ENCODE assay signal across 8 cellular contexts in the genomic region with DNA sequence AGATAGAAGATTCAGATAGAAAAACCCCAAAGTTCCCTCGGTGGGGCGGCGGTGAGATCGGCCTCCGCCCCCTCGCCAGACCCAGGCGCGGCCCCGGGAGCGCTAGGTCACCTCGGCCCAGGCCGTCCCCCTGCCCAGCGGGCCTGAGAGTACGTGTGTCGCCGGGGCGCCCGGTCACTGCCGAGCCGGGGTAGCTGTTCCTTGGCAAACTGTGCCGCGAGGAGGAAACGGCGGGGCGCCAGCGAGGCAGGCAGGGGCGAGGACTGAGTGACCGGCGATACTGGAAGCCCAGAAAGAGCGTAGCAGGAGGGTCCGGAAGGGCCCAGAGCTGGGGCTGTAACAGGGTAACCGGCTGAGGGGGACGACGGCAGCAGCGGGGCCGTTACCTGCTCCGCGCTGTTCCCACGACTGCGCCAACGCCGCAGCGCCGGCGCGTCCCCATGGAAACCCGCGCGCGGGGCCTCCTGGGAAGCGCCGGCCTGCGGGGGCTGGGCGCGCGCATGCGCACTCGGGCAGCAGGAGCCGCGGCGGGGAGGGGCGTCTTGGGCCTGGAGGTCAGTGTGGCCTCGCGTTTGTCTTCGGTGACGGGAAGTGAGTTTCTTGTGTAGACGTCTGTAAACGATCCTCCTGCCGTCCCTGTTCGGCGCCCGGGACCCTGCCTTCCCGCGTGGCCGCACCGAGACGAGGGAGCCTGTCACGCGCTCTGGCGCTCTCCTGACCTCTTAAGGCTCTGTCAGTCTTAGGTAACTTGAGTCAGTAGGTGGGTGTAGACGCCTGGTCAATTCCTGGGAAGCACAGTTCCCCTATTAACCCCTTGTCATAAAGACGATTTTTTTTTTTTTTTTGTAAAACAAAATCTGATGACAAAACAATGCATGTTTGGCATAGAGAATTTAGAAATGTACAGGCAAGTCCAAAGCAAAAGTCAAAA. TPM values are rescaled to one million over a fixed set of nuclear protein-coding genes. Genes with fewer than 3 reads are reported as not detected.
A peak's percentile ranks its signal among the peaks of the same experiment; 100 is the strongest.
DNase-seq lines count a peak whose midpoint lies in the region; ATAC-seq and TF ChIP-seq lines count a peak whose summit lies in the region.

A gene (minus strand): TSS at position 440 of the 931 bp plus-strand sequence. CDS start 17,285 bp downstream, outside the sequence.

- H3K27ac ChIP-seq in right cardiac atrium (ENCODE audit: low read length) (peak within 1 kb of the TSS; percentile 88), vagina (peak within 1 kb of the TSS; percentile 90)

- H3K4me1 ChIP-seq in right cardiac atrium (ENCODE audit: control insufficient read depth, insufficient read depth, low read length) (peaks cover 3% of the 10 kb centered on the region), vagina (peaks cover 13% of the 10 kb centered on the region)

- no peak for TF ChIP-seq CTCF in vagina (IDR thresholded peaks at IDR 0.05)

- DNase-seq in NCI-H146 treated with DMSO at 0.1 percent for 48 hours (lab: John Stamatoyannopoulos, UW; ENCODE audit: unreplicated experiment) (peak; percentile 74), T-helper 1 cell (peak; percentile 79 to 94 (median 87)), amygdala (lab: John Stamatoyannopoulos, UW) (peak; percentile 5 to 92 (median 77)), right cardiac atrium (peak; percentile 93 to 98 (median 97)), putamen (ENCODE audit: low spot score) (peak; percentile 90), vagina (ENCODE audit: extremely low spot score in 2 of 2) (no peak)

- under 1% methylated on average over 82 of the region's 82 CpGs for WGBS in right cardiac atrium

- H3K4me3 ChIP-seq in right cardiac atrium (ENCODE audit: low read length) (peak within 1 kb of the TSS; percentile 55), vagina (peak within 1 kb of the TSS; percentile 72 to 82)

- ATAC-seq in HG02870 (IDR thresholded peaks at IDR 0.05; ENCODE audit: unreplicated experiment) (peak; percentile 85), right cardiac atrium (peak; percentile 95)

- TF ChIP-seq POLR2A in GM15510 (IDR thresholded peaks at IDR 0.05; ENCODE audit: borderline replicate concordance, extremely low read depth, insufficient read length) (peak; percentile 87), vagina (IDR thresholded peaks at IDR 0.05) (peak in 1 of 2 donors; percentile 47)

- intact Hi-C loops in right cardiac atrium (cut with DNase I) (loop anchor here in 1 of 4 donors (10.0 kb wide), 1 partner anchor 161 kb away; no protein-coding TSS in a partner anchor), vagina (cut with DNase I) (no loop called here)

- no peaks in the 10 kb centered on the region for H3K36me3 ChIP-seq in vagina

- H3K9me3 ChIP-seq in right cardiac atrium (ENCODE audit: control insufficient read depth, low read length) = no peaks in the 10 kb centered on the region
- no peaks in the 10 kb centered on the region for H3K9me3 ChIP-seq in vagina

- no peaks in the 10 kb centered on the region for H3K27me3 ChIP-seq in right cardiac atrium (ENCODE audit: control insufficient read depth, insufficient read depth)
- H3K27me3 ChIP-seq in vagina = no peaks in the 10 kb centered on the region

RNA-seq across cellular contexts. Expression of the gene that starts here (rescaled TPM):
- total RNA-seq in right cardiac atrium = 1 to 10 TPM in 3 of 4 donors, under 1 TPM in 1; 0.59 to 1.3 (median 1.2) TPM
- polyA plus RNA-seq in right cardiac atrium = 0.50 TPM
- total RNA-seq in vagina = not detected

Comparison
In these comparisons a context has a peak if more than half of its experiments do, and no peak if none do; other contexts are left out.
1. DNase-seq: peak in NCI-H146 treated with DMSO at 0.1 percent for 48 hours (single experiment), T-helper 1 cell (5 of 5), amygdala (56 of 56), right cardiac atrium (3 of 3) and putamen (single experiment); none in vagina (0 of 2).